ENCODE assay signal across 8 cellular contexts in the genomic region with DNA sequence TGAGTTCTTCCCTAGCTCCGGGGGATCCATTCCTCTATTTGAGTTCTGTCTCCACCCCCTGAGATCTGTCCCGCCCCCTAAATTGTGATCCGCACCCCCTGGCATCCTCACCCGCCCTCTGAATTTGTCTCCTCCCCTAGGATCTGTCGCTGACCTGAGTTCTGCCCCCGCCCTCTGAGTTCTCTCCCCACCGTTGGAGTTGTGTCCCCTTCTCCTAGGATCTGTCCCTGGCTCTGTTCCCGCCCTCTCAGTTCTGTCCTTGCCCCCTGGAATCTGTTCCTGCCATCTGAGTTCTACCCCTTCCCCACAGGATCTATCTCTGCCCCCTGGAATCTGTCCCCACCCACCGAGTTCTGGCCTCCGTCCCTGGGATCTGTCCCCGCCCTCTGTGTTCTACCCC. TPM values are rescaled to one million over a fixed set of nuclear protein-coding genes. Genes with fewer than 3 reads are reported as not detected.
DNase-seq lines count a peak whose midpoint lies in the region; ATAC-seq and TF ChIP-seq lines count a peak whose summit lies in the region.

No MANE protein-coding gene starts in this region.

- WGBS in aorta, 2 donors: 1 to 6% methylated on average over 11 of the region's 11 CpGs

- peaks cover 32% of the 10 kb centered on the region for H3K36me3 Mint-ChIP-seq in stimulated activated effector memory CD8-positive, alpha-beta T cell treated with anti-CD3 and anti-CD28 coated beads, Interleukin-12 subunit alpha, Interleukin-12 subunit beta, amount 100 ng/mL, for 72 hours

- H3K4me3 Mint-ChIP-seq in stimulated activated effector memory CD8-positive, alpha-beta T cell treated with anti-CD3 and anti-CD28 coated beads, Interleukin-12 subunit alpha, Interleukin-12 subunit beta, amount 100 ng/mL, for 72 hours: peak overlapping the region; percentile 74

- no peaks in the 10 kb centered on the region for H3K9me3 Mint-ChIP-seq in stimulated activated effector memory CD8-positive, alpha-beta T cell treated with anti-CD3 and anti-CD28 coated beads, Interleukin-12 subunit alpha, Interleukin-12 subunit beta, amount 100 ng/mL, for 72 hours

- intact Hi-C loops in aorta (cut with DNase I): loop anchor here (2.0 to 5.0 kb wide), 2 partner anchors 52 to 215 kb away; no protein-coding TSS in a partner anchor

- peaks cover 0 to 11% (median 0%) of the 10 kb centered on the region in 3 donors for H3K36me3 ChIP-seq in Peyer's patch
- H3K36me3 ChIP-seq in aorta (ENCODE audit: control insufficient read depth in 1 of 2, insufficient read depth in 2 of 2, low read length in 1 of 2): no peaks in the 10 kb centered on the region

- H3K27ac ChIP-seq in Peyer's patch: peak overlapping the region; percentile 78 to 85 (median 82)
- no peak overlapping the region for H3K27ac ChIP-seq in aorta (ENCODE audit: low read depth in 1 of 2, low read length in 2 of 2)

- H3K27me3 ChIP-seq in Peyer's patch (peaks cover 0 to 30% of the 10 kb centered on the region in 2 donors), aorta (ENCODE audit: control insufficient read depth in 1 of 2, insufficient read depth in 2 of 2, low read length in 1 of 2) (no peaks in the 10 kb centered on the region)

- DNase-seq in NCI-H524 (lab: John Stamatoyannopoulos, UW): peak; percentile 78 to 79
- no peak for DNase-seq in NCI-H524 treated with DMSO at 0.1 percent for 48 hours (lab: John Stamatoyannopoulos, UW)
- no peak for DNase-seq in Peyer's patch
- DNase-seq in fibroblast of the aortic adventitia (ENCODE audit: low read depth): no peak
- peak in 1 of 2 donors; percentile 68 for DNase-seq in stimulated activated effector memory CD8-positive, alpha-beta T cell treated with anti-CD3 and anti-CD28 coated beads, Interleukin-12 subunit alpha, Interleukin-12 subunit beta, amount 100 ng/mL, for 72 hours (ENCODE audit: low spot score in 2 of 2)
- no peak for DNase-seq in GM19238 (ENCODE audit: insufficient read length, low spot score)
- DNase-seq in aorta: no peak

- H3K9me3 ChIP-seq in Peyer's patch: no peaks in the 10 kb centered on the region
- no peaks in the 10 kb centered on the region for H3K9me3 ChIP-seq in aorta (ENCODE audit: control insufficient read depth, low read length)

- TF ChIP-seq POLR2A in Peyer's patch (IDR thresholded peaks at IDR 0.05): no peak

- peaks cover 0 to 12% (median 0%) of the 10 kb centered on the region in 4 donors for H3K4me1 ChIP-seq in Peyer's patch
- H3K4me1 ChIP-seq in aorta (ENCODE audit: control insufficient read depth in 1 of 2, insufficient read depth in 2 of 2, low read length in 2 of 2): no peaks in the 10 kb centered on the region

- ATAC-seq in stimulated activated effector memory CD8-positive, alpha-beta T cell treated with anti-CD3 and anti-CD28 coated beads, Interleukin-12 subunit alpha, Interleukin-12 subunit beta, amount 100 ng/mL, for 72 hours: no peak
- ATAC-seq in GM21423 (IDR thresholded peaks at IDR 0.05; ENCODE audit: unreplicated experiment) (no peak), aorta (ENCODE audit: low FRiP score) (no peak)

- H3K4me1 Mint-ChIP-seq in stimulated activated effector memory CD8-positive, alpha-beta T cell treated with anti-CD3 and anti-CD28 coated beads, Interleukin-12 subunit alpha, Interleukin-12 subunit beta, amount 100 ng/mL, for 72 hours: peaks cover 45% of the 10 kb centered on the region

- TF ChIP-seq CTCF in Peyer's patch (IDR thresholded peaks at IDR 0.05) (no peak), fibroblast of the aortic adventitia (IDR thresholded peaks at IDR 0.05; ENCODE audit: insufficient read depth, low read length) (no peak)

- H3K27ac Mint-ChIP-seq in stimulated activated effector memory CD8-positive, alpha-beta T cell treated with anti-CD3 and anti-CD28 coated beads, Interleukin-12 subunit alpha, Interleukin-12 subunit beta, amount 100 ng/mL, for 72 hours: peak overlapping the region; percentile 88

- peak overlapping the region; percentile 55 to 75 (median 67) for H3K4me3 ChIP-seq in Peyer's patch
- peak overlapping the region; percentile 28 for H3K4me3 ChIP-seq in fibroblast of the aortic adventitia (ENCODE audit: low read depth, low read length)
- H3K4me3 ChIP-seq in aorta (ENCODE audit: low read length in 2 of 2): no peak overlapping the region

RNA-seq across cellular contexts. Expression of a gene that starts 1.0 kb away (rescaled TPM):
- 1 to 10 TPM in 3 of 4 donors, not detected in 1; 1.2 to 2.0 (median 1.7) TPM for total RNA-seq in Peyer's patch
- 0.49 TPM in 1 of 2 replicates, not detected in the other for total RNA-seq in fibroblast of the aortic adventitia (ENCODE audit: low replicate concordance)
- total RNA-seq in aorta: 1 to 10 TPM; 1.0 to 4.7 TPM
- under 1 TPM; 0.15 to 0.50 TPM for polyA plus RNA-seq in aorta

RNA-seq across cellular contexts. Expression of a gene that starts 9.3 kb away (rescaled TPM):
- 100 to 1,000 TPM in 3 of 4 donors, 10 to 100 TPM in 1; 96.2 to 229 (median 115) TPM for total RNA-seq in Peyer's patch
- total RNA-seq in fibroblast of the aortic adventitia (ENCODE audit: low replicate concordance): 80.6 and 151 TPM in 2 replicates
- 10 to 100 TPM; 45.0 to 74.7 TPM for total RNA-seq in aorta
- polyA plus RNA-seq in aorta: 100 to 1,000 TPM in 1 of 2 donors, 10 to 100 TPM in 1; 53.7 to 124 TPM

RNA-seq across cellular contexts. Expression of a gene that starts 10.7 kb away (rescaled TPM):
- total RNA-seq in Peyer's patch: 10 to 100 TPM; 33.8 to 53.6 (median 49.1) TPM
- 25.0 and 29.6 TPM in 2 replicates for total RNA-seq in fibroblast of the aortic adventitia (ENCODE audit: low replicate concordance)
- total RNA-seq in aorta: 10 to 100 TPM; 17.1 to 23.7 TPM
- polyA plus RNA-seq in aorta: 10 to 100 TPM in 1 of 2 donors, 1 to 10 TPM in 1; 4.8 to 62.4 TPM

RNA-seq across cellular contexts. Expression of a gene that starts 17.2 kb away (rescaled TPM):
- total RNA-seq in Peyer's patch: not detected
- total RNA-seq in fibroblast of the aortic adventitia (ENCODE audit: low replicate concordance): not detected in 2 replicates
- not detected for total RNA-seq in aorta
- polyA plus RNA-seq in aorta: not detected

RNA-seq across cellular contexts. Expression of a gene that starts 19.1 kb away (rescaled TPM):
- total RNA-seq in Peyer's patch (not detected), fibroblast of the aortic adventitia (ENCODE audit: low replicate concordance) (not detected in 2 replicates), aorta (not detected)
- polyA plus RNA-seq in aorta: not detected

Comparison
In these comparisons a context has a peak if more than half of its experiments do, and no peak if none do; other contexts are left out.
1. DNase-seq: peak in NCI-H524 (2 of 2); none in NCI-H524 treated with DMSO at 0.1 percent for 48 hours (single experiment), Peyer's patch (0 of 3), fibroblast of the aortic adventitia (single experiment), GM19238 (single experiment) and aorta (0 of 2).
2. H3K27ac ChIP-seq: peak in Peyer's patch (4 of 4); none in aorta (0 of 2).
3. H3K4me3 ChIP-seq: peak in Peyer's patch (4 of 4) and fibroblast of the aortic adventitia (single experiment); none in aorta (0 of 2).